In genomic region chr1:201562659-201563405, GRCh38 we compare ENCODE assay signal across 10 cellular contexts. TPM values are rescaled to one million over a fixed set of nuclear protein-coding genes. Genes with fewer than 3 reads are reported as not detected.
DNase-seq lines count a peak whose midpoint lies in the region; ATAC-seq, FAIRE-seq and TF ChIP-seq lines count a peak whose summit lies in the region.
"Had no signal": no experiment of that assay in that cellular context is flagged by ENCODE, and none has a peak within 500 bp of the region (broad histone marks: within the 10 kb centered on the region; RNA-seq: fewer than 3 reads in every experiment).

No MANE protein-coding gene starts in this region.

- H2BK15ac ChIP-seq in H1 (ENCODE audit: low read length), result no peak overlapping the region

- 0 out of 2 replicates have a peak overlapping the region, but pooled peaks have one; percentile 48 for H4K8ac ChIP-seq in H1 (ENCODE audit: extremely low read depth, insufficient read depth, low read length)

- intact Hi-C loops in CD8-positive, alpha-beta T cell (cut with DNase I, micrococcal nuclease), result loop anchor here in 1 of 2 experiments (10.0 kb wide), 1 partner anchor 412 kb away; no protein-coding TSS in a partner anchor

- H2AK5ac ChIP-seq in H1 (ENCODE audit: low read depth, low read length), result no peak overlapping the region

- no peak for TF ChIP-seq POLR2A in H1 (IDR thresholded peaks at IDR 0.05; ENCODE audit: control extremely low read depth in 1 of 2, low read depth in 2 of 2, low read length in 2 of 2)
- no peak for TF ChIP-seq POLR2A in GM12892 (IDR thresholded peaks at IDR 0.05; ENCODE audit: low read depth, low read length)
- no peak for TF ChIP-seq POLR2A in erythroblast (IDR thresholded peaks at IDR 0.05; ENCODE audit: low read length)

- no peaks in the 10 kb centered on the region for H3K36me3 Mint-ChIP-seq in CD8-positive, alpha-beta T cell

- no peak for FAIRE-seq in RCC 7860 (lab: Jason Lieb, UNC)
- FAIRE-seq in H1 (lab: Jason Lieb, UNC), result no peak
- FAIRE-seq in GM12892 (lab: Jason Lieb, UNC), result no peak

- H2BK20ac ChIP-seq in H1 (ENCODE audit: low read length), result no peak overlapping the region

- no peak overlapping the region for H2BK120ac ChIP-seq in H1 (replicated peaks; ENCODE audit: low read depth, low read length)

- 86% methylated on average over 18 of the region's 18 CpGs; no CpG with 5 or more reads in 1 of the 2 experiments for WGBS in H1 (ENCODE audit: extremely low coverage in 1 of 2, insufficient coverage in 1 of 2, insufficient read length in 1 of 2, insufficient replicate concordance in 2 of 2, low coverage in 1 of 2, low lambda C conversion rate in 2 of 2, missing lambda C conversion rate in 1 of 2), 2 experiments

- H4K5ac ChIP-seq in H1 (ENCODE audit: insufficient read length, low read depth, low read length), result no peak overlapping the region

- no peak for TF ChIP-seq CTCF in H1 (IDR thresholded peaks at IDR 0.05; ENCODE audit: control extremely low read depth in 1 of 3, insufficient read depth in 1 of 3, low read depth in 1 of 3, low read length in 3 of 3)
- no peak for TF ChIP-seq CTCF in CD8-positive, alpha-beta T cell (IDR thresholded peaks at IDR 0.05)

- no peaks in the 10 kb centered on the region for H3K9me3 Mint-ChIP-seq in CD8-positive, alpha-beta T cell

- H3K9ac ChIP-seq in H1 (replicated peaks in 1 of 4; ENCODE audit: extremely low read depth in 1 of 4, low read depth in 3 of 4, low read length in 3 of 4) (no peak overlapping the region), mucosa of rectum (ENCODE audit: low read depth in 1 of 2, low read length in 2 of 2) (peak overlapping the region in 1 of 2 donors; percentile 17)

- no peaks in the 10 kb centered on the region for H3K23me2 ChIP-seq in H1 (ENCODE audit: low read depth, low read length)

- H3K23ac ChIP-seq in H1 (ENCODE audit: insufficient read length), result no peak overlapping the region

- H3K27me3 ChIP-seq in H1 (replicated peaks in 1 of 4; ENCODE audit: control insufficient read depth in 3 of 4, extremely low read depth in 1 of 4, insufficient read depth in 3 of 4, low read length in 3 of 4), result 0 out of 7 replicates have a peak, but pooled peaks cover 0 to 2% (median 0%) of the 10 kb centered on the region in 4 experiments
- no peaks in the 10 kb centered on the region for H3K27me3 ChIP-seq in mucosa of rectum (ENCODE audit: control insufficient read depth in 2 of 2, insufficient read depth in 2 of 2, low read length in 2 of 2)
- no peaks in the 10 kb centered on the region for H3K27me3 ChIP-seq in CD8-positive, alpha-beta T cell (ENCODE audit: insufficient read depth, low read length)
- H3K27me3 ChIP-seq: adrenal gland, neutrophil had no signal

- H2BK12ac ChIP-seq in H1 (ENCODE audit: low read depth, low read length), result no peak overlapping the region

- no peak overlapping the region for H4K91ac ChIP-seq in H1 (replicated peaks; ENCODE audit: insufficient read length, low read length)

- H3K9me3 ChIP-seq in H1 (ENCODE audit: insufficient read depth in 2 of 2, low read depth in 1 of 2, low read length in 1 of 2), result no peaks in the 10 kb centered on the region
- no peaks in the 10 kb centered on the region for H3K9me3 ChIP-seq in mucosa of rectum (ENCODE audit: control insufficient read depth in 2 of 2, low read length in 2 of 2)
- no peaks in the 10 kb centered on the region for H3K9me3 ChIP-seq in CD8-positive, alpha-beta T cell (ENCODE audit: low read length)
- H3K9me3 ChIP-seq: adrenal gland, neutrophil had no signal

- CTCF ChIA-PET in H1 (lab: Charles Lee; ENCODE audit: partially characterized antibody), result interaction anchor here (0.8 to 22.6 kb wide), 11 partner anchors 9 to 226 kb away, joined by 3 to 499 read pairs (median 56); partner anchors contain the start of gene NAV1
- CTCF ChIA-PET in CD8-positive, alpha-beta T cell (lab: Charles Lee), result interaction anchor here (1.2 to 6.8 kb wide), 4 partner anchors 8 to 230 kb away, joined by 3 to 78 read pairs (median 3); no protein-coding TSS in a partner anchor

- no peak overlapping the region for H3K4me3 Mint-ChIP-seq in CD8-positive, alpha-beta T cell

- H3K4me2 ChIP-seq in H1 (ENCODE audit: insufficient read depth in 1 of 2, low read depth in 2 of 2, low read length in 2 of 2), result no peak overlapping the region

- H3K79me1 ChIP-seq in H1 (ENCODE audit: low read depth, low read length), result no peaks in the 10 kb centered on the region

- no peak for TF ChIP-seq RAD21 in H1 (IDR thresholded peaks at IDR 0.05 in 1 of 2, conservative IDR thresholded peaks at IDR 0.05 in 1 of 2; ENCODE audit: low read depth in 2 of 2, low read length in 2 of 2)

- H3K79me2 ChIP-seq in H1 (ENCODE audit: control insufficient read depth in 1 of 2, insufficient read depth in 2 of 2, low read length in 2 of 2), result no peaks in the 10 kb centered on the region

- peak; percentile 51 for DNase-seq in RCC 7860 (ENCODE audit: low spot score)
- DNase-seq in H1 (ENCODE audit: low read depth in 1 of 2, low spot score in 2 of 2), result no peak
- DNase-seq in amygdala (lab: John Stamatoyannopoulos, UW), result no peak
- DNase-seq in GM12892 (ENCODE audit: insufficient read length), result no peak
- DNase-seq in CD8-positive, alpha-beta T cell, result no peak
- DNase-seq in erythroblast (lab: John Stamatoyannopoulos, UW), result no peak
- DNase-seq: NCI-H1105 had no signal

- TF ChIP-seq EP300 in H1 (IDR thresholded peaks at IDR 0.05; ENCODE audit: borderline replicate concordance in 1 of 2, low read depth in 2 of 2, low read length in 2 of 2), result no peak

- no peak overlapping the region for H3K18ac ChIP-seq in H1 (ENCODE audit: extremely low read depth, low read length)

- H4K20me1 ChIP-seq in H1 (replicated peaks in 1 of 2; ENCODE audit: control insufficient read depth in 1 of 2, insufficient read depth in 2 of 2, low read length in 2 of 2), result no peaks in the 10 kb centered on the region

- H3K4me1 ChIP-seq in H1 (replicated peaks in 1 of 4; ENCODE audit: control insufficient read depth in 3 of 4, insufficient read depth in 4 of 4, low read length in 3 of 4) (peaks cover 0 to 2% (median under 1%) of the 10 kb centered on the region in 4 experiments; a peak in 1 of 7 replicates), mucosa of rectum (ENCODE audit: control insufficient read depth in 2 of 2, insufficient read depth in 2 of 2, low read length in 2 of 2) (peaks cover 0 to 10% of the 10 kb centered on the region in 2 donors)
- H3K4me1 ChIP-seq in CD8-positive, alpha-beta T cell (ENCODE audit: insufficient read depth, low read length), result no peaks in the 10 kb centered on the region
- H3K4me1 ChIP-seq: adrenal gland had no signal

- no peak overlapping the region for H3K27ac ChIP-seq in H1 (ENCODE audit: low read depth, low read length)
- peak overlapping the region; percentile 38 to 65 for H3K27ac ChIP-seq in mucosa of rectum (ENCODE audit: low read depth in 2 of 2, low read length in 2 of 2)
- H3K27ac ChIP-seq in CD8-positive, alpha-beta T cell (ENCODE audit: low read depth, low read length), result no peak overlapping the region
- H3K27ac ChIP-seq: neutrophil had no signal

- ATAC-seq in CD8-positive, alpha-beta T cell, result no peak

- POLR2A ChIA-PET in H1 (lab: Charles Lee; ENCODE audit: partially characterized antibody), result no interaction called here
- POLR2A ChIA-PET in CD8-positive, alpha-beta T cell (lab: Charles Lee), result no interaction called here

- H3K14ac ChIP-seq in H1 (ENCODE audit: insufficient read length), result no peak overlapping the region

- H3K27ac Mint-ChIP-seq in CD8-positive, alpha-beta T cell, result no peak overlapping the region

- H2BK5ac ChIP-seq in H1 (ENCODE audit: low read depth, low read length), result no peak overlapping the region

- no peak overlapping the region for H3K56ac ChIP-seq in H1 (replicated peaks; ENCODE audit: insufficient read length, low read depth, low read length)

- H3K4ac ChIP-seq in H1 (replicated peaks; ENCODE audit: insufficient read length, low read depth, low read length), result no peak overlapping the region

- H3K4me3 ChIP-seq in H1 (ENCODE audit: extremely low read depth in 1 of 4, insufficient read depth in 2 of 4, low read depth in 3 of 4, low read length in 4 of 4) (no peak overlapping the region), mucosa of rectum (ENCODE audit: low read length in 2 of 2) (no peak overlapping the region)
- no peak overlapping the region for H3K4me3 ChIP-seq in CD8-positive, alpha-beta T cell (ENCODE audit: low read depth, low read length)
- H3K4me3 ChIP-seq: adrenal gland had no signal

- H3K36me3 ChIP-seq in H1 (ENCODE audit: control insufficient read depth in 2 of 4, insufficient read depth in 4 of 4, low read length in 3 of 4), result no peaks in the 10 kb centered on the region
- H3K36me3 ChIP-seq in mucosa of rectum (ENCODE audit: control insufficient read depth in 2 of 2, insufficient read depth in 2 of 2, low read length in 2 of 2), result no peaks in the 10 kb centered on the region
- H3K36me3 ChIP-seq in CD8-positive, alpha-beta T cell (ENCODE audit: insufficient read depth, low read length), result no peaks in the 10 kb centered on the region
- H3K36me3 ChIP-seq: adrenal gland, neutrophil had no signal

- no peaks in the 10 kb centered on the region for H3K27me3 Mint-ChIP-seq in CD8-positive, alpha-beta T cell (ENCODE audit: low read depth)

- H2AFZ ChIP-seq in H1 (ENCODE audit: low read length), result no peak overlapping the region

- H3K4me1 Mint-ChIP-seq in CD8-positive, alpha-beta T cell (ENCODE audit: low read depth), result peaks cover 4% of the 10 kb centered on the region

RNA-seq across cellular contexts. Expression of gene NAV1, which starts 23.9 kb away (rescaled TPM):
- total RNA-seq in H1 (2021; fragmentation: NEBNext Ultra II Directional; extraction: Animal tissue kit (Norgen Biotek cat#: 25700)), result 42.7 and 43.6 TPM in 2 replicates
- 9.9 and 12.2 TPM in 2 replicates for polyA plus RNA-seq in H1 (2011; rRNA removed)
- polyA plus RNA-seq in H1 (2011; cell fraction: cytosol; rRNA removed), result 6.1 TPM
- polyA plus RNA-seq in H1 (2011; cell fraction: nucleus; rRNA removed), result 21.8 TPM
- 18.4 to 24.2 TPM (median 23.3 TPM) in 4 replicates for polyA plus RNA-seq in H1 (2012, experiment 1 of 2)
- 6.4 TPM for polyA plus RNA-seq in H1 (2012, experiment 2 of 2)
- polyA plus RNA-seq in H1 (2013, experiment 1 of 2), result 16.4 TPM
- polyA plus RNA-seq in H1 (2013, experiment 2 of 2), result 14.6 TPM
- polyA minus RNA-seq in H1 (2011; rRNA and poly(A)+ RNA removed), result 23.8 and 26.1 TPM in 2 replicates
- polyA minus RNA-seq in H1 (2011; cell fraction: cytosol; rRNA and poly(A)+ RNA removed), result 24.7 TPM
- polyA minus RNA-seq in H1 (2011; cell fraction: nucleus; rRNA and poly(A)+ RNA removed), result 27.6 TPM
- polyA plus RNA-seq in GM12892 (2012; ENCODE audit: missing spikeins), result 0.61 TPM
- total RNA-seq in CD8-positive, alpha-beta T cell, result 1 to 10 TPM; 1.6 to 1.8 TPM

RNA-seq across cellular contexts. Expression of gene CSRP1, which starts 55.9 kb away (rescaled TPM):
- 22.3 and 24.1 TPM in 2 replicates for total RNA-seq in H1 (2021; fragmentation: NEBNext Ultra II Directional; extraction: Animal tissue kit (Norgen Biotek cat#: 25700))
- polyA plus RNA-seq in H1 (2011; rRNA removed), result 13.2 and 14.2 TPM in 2 replicates
- polyA plus RNA-seq in H1 (2011; cell fraction: cytosol; rRNA removed), result 13.4 TPM
- 14.7 TPM for polyA plus RNA-seq in H1 (2011; cell fraction: nucleus; rRNA removed)
- 12.4 to 15.0 TPM (median 13.8 TPM) in 4 replicates for polyA plus RNA-seq in H1 (2012, experiment 1 of 2)
- polyA plus RNA-seq in H1 (2012, experiment 2 of 2), result 20.3 TPM
- 15.9 TPM for polyA plus RNA-seq in H1 (2013, experiment 1 of 2)
- polyA plus RNA-seq in H1 (2013, experiment 2 of 2), result 15.4 TPM
- 10.5 and 12.6 TPM in 2 replicates for polyA minus RNA-seq in H1 (2011; rRNA and poly(A)+ RNA removed)
- polyA minus RNA-seq in H1 (2011; cell fraction: cytosol; rRNA and poly(A)+ RNA removed), result 9.5 TPM
- 9.3 TPM for polyA minus RNA-seq in H1 (2011; cell fraction: nucleus; rRNA and poly(A)+ RNA removed)
- 35.2 TPM for polyA plus RNA-seq in GM12892 (2012; ENCODE audit: missing spikeins)
- total RNA-seq in CD8-positive, alpha-beta T cell, result 10 to 100 TPM; 31.6 to 33.9 TPM

Comparison
In these comparisons a context has a peak if more than half of its experiments do, and no peak if none do; other contexts are left out.
1. H3K27ac ChIP-seq: peak in mucosa of rectum (2 of 2); none in H1 (single experiment) and CD8-positive, alpha-beta T cell (single experiment).
2. RNA of gene NAV1, which starts 23.9 kb away (total RNA-seq): 42.7 to 43.6 TPM in H1; 1.6 to 1.8 TPM in CD8-positive, alpha-beta T cell; every median in the first group is over 10 times any median in the second.